In the genomic region with DNA sequence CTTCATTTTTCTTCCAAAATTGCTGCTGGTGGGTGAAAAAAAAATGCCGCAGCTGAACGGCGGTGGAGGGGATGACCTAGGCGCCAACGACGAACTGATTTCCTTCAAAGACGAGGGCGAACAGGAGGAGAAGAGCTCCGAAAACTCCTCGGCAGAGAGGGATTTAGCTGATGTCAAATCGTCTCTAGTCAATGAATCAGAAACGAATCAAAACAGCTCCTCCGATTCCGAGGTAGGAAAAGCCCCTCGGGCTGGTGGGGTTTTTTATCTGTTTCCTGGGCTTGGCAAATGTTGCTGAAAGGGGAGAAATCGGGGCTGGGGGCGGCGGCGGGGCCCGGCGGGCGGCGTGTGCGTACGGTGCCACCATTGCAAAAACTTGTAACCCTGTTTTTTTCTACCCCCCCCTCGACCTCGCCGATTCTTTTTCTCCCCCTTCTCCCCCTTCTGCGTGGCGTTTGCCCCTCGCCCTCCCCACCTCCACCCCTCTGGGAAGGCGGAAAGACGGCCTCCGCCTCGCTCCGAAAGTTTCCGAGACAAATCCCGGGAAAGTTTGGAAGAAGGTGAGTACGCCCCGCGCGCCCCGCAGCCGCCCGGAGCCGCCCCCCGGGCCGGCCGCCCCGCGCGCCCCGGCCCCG, we compare ENCODE assay signal across 8 cellular contexts. TPM values are rescaled to one million over a fixed set of nuclear protein-coding genes. Genes with fewer than 3 reads are reported as not detected.
DNase-seq lines count a peak whose midpoint lies in the region; ATAC-seq and TF ChIP-seq lines count a peak whose summit lies in the region.

No MANE protein-coding gene starts in this region.

- peak overlapping the region; percentile 81 to 97 (median 90) for H3K4me3 Mint-ChIP-seq in IgD-negative memory B cell
- H3K4me3 Mint-ChIP-seq in activated B cell treated with CpG ODN at 0.5 μM for 24 hours = peak overlapping the region; percentile 88
- peak overlapping the region; percentile 89 to 99 (median 97) for H3K4me3 Mint-ChIP-seq in naive thymus-derived CD8-positive, alpha-beta T cell

- DNase-seq in activated B cell treated with CpG ODN at 0.5 μM for 24 hours (no peak), epithelial cell of prostate (ENCODE audit: low read depth, low spot score) (no peak), SHP77 treated with DMSO at 0.1 percent for 48 hours (lab: John Stamatoyannopoulos, UW) (no peak)
- DNase-seq in naive thymus-derived CD8-positive, alpha-beta T cell = peak in 8 of 10 donors; percentile 18 to 66 (median 40)

- H3K27ac Mint-ChIP-seq in IgD-negative memory B cell = peak overlapping the region in 1 of 3 donors; percentile 38
- H3K27ac Mint-ChIP-seq in activated B cell treated with CpG ODN at 0.5 μM for 24 hours = no peak overlapping the region
- H3K27ac Mint-ChIP-seq in naive thymus-derived CD8-positive, alpha-beta T cell = peak overlapping the region; percentile 85 to 98 (median 95)

- peaks cover 1% of the 10 kb centered on the region for H3K36me3 Mint-ChIP-seq in IgD-negative memory B cell
- H3K36me3 Mint-ChIP-seq in activated B cell treated with CpG ODN at 0.5 μM for 24 hours (ENCODE audit: low read depth) = no peaks in the 10 kb centered on the region
- H3K36me3 Mint-ChIP-seq in naive thymus-derived CD8-positive, alpha-beta T cell = peaks cover 0 to 2% (median 0%) of the 10 kb centered on the region in 3 donors

- ATAC-seq in activated B cell treated with CpG ODN at 0.5 μM for 24 hours (ENCODE audit: low read depth) (no peak), GM21576 (IDR thresholded peaks at IDR 0.05; ENCODE audit: unreplicated experiment) (no peak), GM18517 (IDR thresholded peaks at IDR 0.05; ENCODE audit: unreplicated experiment) (no peak)
- ATAC-seq in naive thymus-derived CD8-positive, alpha-beta T cell = peak; percentile 20 to 31

- intact Hi-C loops in activated B cell treated with CpG ODN at 0.5 μM for 24 hours (cut with micrococcal nuclease) = loop anchor here (1.0 kb wide), 1 partner anchor 30 kb away; no protein-coding TSS in a partner anchor

- TF ChIP-seq CTCF in activated B cell treated with CpG ODN at 0.5 μM for 24 hours (IDR thresholded peaks at IDR 0.05) = no peak

- no peaks in the 10 kb centered on the region for H3K36me3 ChIP-seq in BLaER1

- CTCF ChIA-PET in activated B cell treated with CpG ODN at 0.5 μM for 24 hours (lab: Charles Lee) = no interaction called here

- peak overlapping the region; percentile 93 for H3K4me3 ChIP-seq in BLaER1

- H3K9me3 Mint-ChIP-seq in IgD-negative memory B cell = no peaks in the 10 kb centered on the region
- no peaks in the 10 kb centered on the region for H3K9me3 Mint-ChIP-seq in activated B cell treated with CpG ODN at 0.5 μM for 24 hours
- H3K9me3 Mint-ChIP-seq in naive thymus-derived CD8-positive, alpha-beta T cell = peaks cover 0 to 1% (median 0%) of the 10 kb centered on the region in 9 donors

- POLR2A ChIA-PET in activated B cell treated with CpG ODN at 0.5 μM for 24 hours (lab: Charles Lee) = interaction anchor here (0.6 to 0.7 kb wide), 2 partner anchors 22 to 156 kb away, joined by 3 to 7 read pairs; no protein-coding TSS in a partner anchor
- POLR2A ChIA-PET in naive thymus-derived CD8-positive, alpha-beta T cell (lab: Charles Lee) = interaction anchor here (0.5 to 1.0 kb wide), 3 partner anchors 8 to 51 kb away, joined by 3 to 5 read pairs (median 3); no protein-coding TSS in a partner anchor

- no peaks in the 10 kb centered on the region for H3K27me3 ChIP-seq in BLaER1

- H3K27me3 Mint-ChIP-seq in IgD-negative memory B cell (peaks cover 61% of the 10 kb centered on the region), activated B cell treated with CpG ODN at 0.5 μM for 24 hours (peaks cover 52% of the 10 kb centered on the region)
- peaks cover 0 to 11% (median 4%) of the 10 kb centered on the region in 5 donors for H3K27me3 Mint-ChIP-seq in naive thymus-derived CD8-positive, alpha-beta T cell

- H3K4me2 ChIP-seq in BLaER1 = peak overlapping the region; percentile 73

- peaks cover 8 to 21% (median 15%) of the 10 kb centered on the region in 3 donors for H3K4me1 Mint-ChIP-seq in IgD-negative memory B cell
- peaks cover 25% of the 10 kb centered on the region for H3K4me1 Mint-ChIP-seq in activated B cell treated with CpG ODN at 0.5 μM for 24 hours
- H3K4me1 Mint-ChIP-seq in naive thymus-derived CD8-positive, alpha-beta T cell = peaks cover 17 to 46% (median 38%) of the 10 kb centered on the region in 4 donors

- peaks cover 41% of the 10 kb centered on the region for H3K4me1 ChIP-seq in BLaER1

- peak overlapping the region; percentile 99 for H3K9ac ChIP-seq in BLaER1

- H3K27ac ChIP-seq in BLaER1 (peak overlapping the region; percentile 98), epithelial cell of prostate (peak overlapping the region; percentile 90)

- H4K20me1 ChIP-seq in BLaER1 = peaks cover 29% of the 10 kb centered on the region

- H3K9me3 ChIP-seq in BLaER1 = no peaks in the 10 kb centered on the region

RNA-seq across cellular contexts. Expression of gene TCF7L2, which starts 0.8 kb away (rescaled TPM):
- polyA plus RNA-seq in IgD-negative memory B cell = 0.43 TPM
- total RNA-seq in activated B cell treated with CpG ODN at 0.5 μM for 24 hours = 0.71 and 2.2 TPM in 2 replicates
- 1 to 10 TPM; 4.3 to 6.0 TPM for total RNA-seq in naive thymus-derived CD8-positive, alpha-beta T cell
- 1 to 10 TPM; 1.6 to 4.1 (median 2.1) TPM for polyA plus RNA-seq in naive thymus-derived CD8-positive, alpha-beta T cell

Comparison
In these comparisons a context has a peak if more than half of its experiments do, and no peak if none do; other contexts are left out.
1. ATAC-seq: peak in naive thymus-derived CD8-positive, alpha-beta T cell (2 of 2); none in activated B cell treated with CpG ODN at 0.5 μM for 24 hours (single experiment), GM21576 (single experiment) and GM18517 (single experiment).
2. DNase-seq: peak in naive thymus-derived CD8-positive, alpha-beta T cell (8 of 10); none in activated B cell treated with CpG ODN at 0.5 μM for 24 hours (single experiment), epithelial cell of prostate (single experiment) and SHP77 treated with DMSO at 0.1 percent for 48 hours (single experiment).
3. Peak in every context shown above with its lines, with median percentiles within 50 percentile points of each other: H3K4me3 Mint-ChIP-seq.